ENCODE assay signal across 11 cellular contexts in the genomic region with DNA sequence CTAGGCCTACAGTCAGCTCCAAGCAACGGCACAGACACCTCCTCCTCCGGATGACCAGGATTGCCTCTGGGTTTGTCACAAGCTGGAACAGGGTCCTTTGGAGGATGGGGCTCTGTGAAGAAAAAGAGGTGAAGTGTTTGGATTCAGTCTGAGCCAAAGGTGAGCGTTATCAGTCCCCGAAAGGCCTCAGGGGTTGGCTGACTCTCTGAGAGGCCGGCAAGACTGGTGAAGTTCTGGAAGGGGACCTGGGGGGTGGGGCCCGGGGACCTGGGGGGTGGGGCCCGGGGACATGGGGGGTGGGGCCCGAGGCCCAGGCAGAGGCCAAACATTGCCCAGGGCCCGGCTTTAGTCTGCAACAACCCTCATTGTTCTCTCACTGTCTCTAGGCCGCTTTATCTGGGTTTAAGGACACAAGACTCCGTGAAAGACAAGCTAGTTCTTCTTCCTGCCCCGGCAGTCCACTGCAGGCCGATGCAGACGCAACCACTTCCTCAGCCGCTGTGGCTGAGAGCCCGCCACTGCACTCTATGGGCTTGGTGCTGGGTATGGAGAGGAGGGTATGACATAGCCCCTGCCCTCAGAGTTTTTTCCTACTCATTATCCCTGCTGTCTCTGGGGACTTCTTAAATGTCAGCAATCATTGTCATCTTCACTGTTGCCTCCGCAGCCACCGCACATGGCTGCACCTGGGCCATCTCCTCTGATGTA. TPM values are rescaled to one million over a fixed set of nuclear protein-coding genes. Genes with fewer than 3 reads are reported as not detected.
DNase-seq lines count a peak whose midpoint lies in the region; ATAC-seq, FAIRE-seq and TF ChIP-seq lines count a peak whose summit lies in the region.
"Had no signal": no experiment of that assay in that cellular context is flagged by ENCODE, and none has a peak within 500 bp of the region (broad histone marks: within the 10 kb centered on the region; RNA-seq: fewer than 3 reads in every experiment).

No MANE protein-coding gene starts in this region.

- no peaks in the 10 kb centered on the region for H3K9me3 ChIP-seq in CD4-positive, alpha-beta T cell (ENCODE audit: control insufficient read depth, low read length)
- H3K9me3 ChIP-seq in HepG2 (ENCODE audit: low read length): no peaks in the 10 kb centered on the region
- H3K9me3 ChIP-seq in colonic mucosa: no peaks in the 10 kb centered on the region
- H3K9me3 ChIP-seq: tibial nerve had no signal

- ATAC-seq in CD4-positive, alpha-beta T cell (ENCODE audit: poor library complexity): peak; percentile 65
- no peak; the same call in 2 of the 3 replicates for ATAC-seq in HepG2
- ATAC-seq in GM18517 (IDR thresholded peaks at IDR 0.05; ENCODE audit: unreplicated experiment): no peak

- no peak for TF ChIP-seq POLR2A in HepG2 (IDR thresholded peaks at IDR 0.05; ENCODE audit: insufficient read depth in 1 of 2, low read depth in 2 of 2, low read length in 2 of 2)

- intact Hi-C loops in CD4-positive, alpha-beta T cell (cut with DNase I, micrococcal nuclease): no loop called here
- intact Hi-C loops in HepG2 (cut with micrococcal nuclease; ENCODE audit: unreplicated experiment) (no loop called here), colonic mucosa (cut with DNase I) (no loop called here)

- H3K27me3 Mint-ChIP-seq in CD4-positive, alpha-beta T cell: no peaks in the 10 kb centered on the region

- peak overlapping the region; percentile 71 for H3K4me3 Mint-ChIP-seq in CD4-positive, alpha-beta T cell
- H3K4me3 Mint-ChIP-seq: activated T-helper 1 cell treated with anti-CD3 and anti-CD28 coated beads, Interleukin-12 subunit alpha, Interleukin-12 subunit beta, Interleukin-2, Interleukin-4 antibody, amounts not matched to agents 30 ng/mL and 10 ng/mL and 1 ng/mL, durations not matched to agents 14 hours and 24 hours and 36 hours had no signal

- BruUV-seq in HepG2 (replicated peaks; lab: Mats Ljungman, UMichigan): no TSS peak

- no peaks in the 10 kb centered on the region for H3K79me2 ChIP-seq in HepG2 (ENCODE audit: insufficient read depth, low read length)

- no peak for TF ChIP-seq RAD21 in HepG2 (CRISPR knock-in tag; IDR thresholded peaks at IDR 0.05)

- TF ChIP-seq EP300 in HepG2 (IDR thresholded peaks at IDR 0.05; ENCODE audit: low read depth in 2 of 2, low read length in 2 of 2) (no peak), HepG2 (CRISPR knock-in tag; IDR thresholded peaks at IDR 0.05; ENCODE audit: borderline replicate concordance) (no peak)

- H3K4me2 ChIP-seq in HepG2 (ENCODE audit: low read depth, low read length): peak overlapping the region; percentile 58; the same call in 1 of the 2 replicates

- H3K27ac ChIP-seq in CD4-positive, alpha-beta T cell (ENCODE audit: low read depth, low read length): no peak overlapping the region
- H3K27ac ChIP-seq in HepG2 (ENCODE audit: extremely low read length, insufficient read depth, low read length) (no peak overlapping the region), colonic mucosa (no peak overlapping the region)

- no peaks in the 10 kb centered on the region for H3K36me3 ChIP-seq in HepG2 (replicated peaks in 1 of 2; ENCODE audit: control insufficient read depth in 1 of 2, insufficient read depth in 2 of 2, low read length in 2 of 2)
- H3K36me3 ChIP-seq in colonic mucosa: no peaks in the 10 kb centered on the region
- H3K36me3 ChIP-seq: tibial nerve had no signal

- peaks cover 24% of the 10 kb centered on the region for H3K4me1 Mint-ChIP-seq in CD4-positive, alpha-beta T cell (ENCODE audit: low read depth)

- H3K9ac ChIP-seq in HepG2 (ENCODE audit: insufficient read depth, low read depth, low read length): no peak overlapping the region
- H3K9ac ChIP-seq in colonic mucosa (ENCODE audit: low read depth in 2 of 2, low read length in 2 of 2): no peak overlapping the region

- no peaks in the 10 kb centered on the region for H3K27me3 ChIP-seq in CD4-positive, alpha-beta T cell (ENCODE audit: control insufficient read depth, insufficient read depth, low read length)
- H3K27me3 ChIP-seq in HepG2 (ENCODE audit: control insufficient read depth in 1 of 2, insufficient read depth in 2 of 2, low read length in 2 of 2) (peaks cover 2 to 18% of the 10 kb centered on the region in 2 experiments; a peak in 2 of 5 replicates), colonic mucosa (no peaks in the 10 kb centered on the region)
- H3K27me3 ChIP-seq: tibial nerve had no signal

- H3K4me1 ChIP-seq in HepG2 (ENCODE audit: insufficient read depth, low read length) (peaks cover 40% of the 10 kb centered on the region), colonic mucosa (no peaks in the 10 kb centered on the region)
- H3K4me1 ChIP-seq: tibial nerve had no signal

- no peaks in the 10 kb centered on the region for H3K36me3 Mint-ChIP-seq in CD4-positive, alpha-beta T cell (ENCODE audit: low read depth)

- H2AFZ ChIP-seq in HepG2 (ENCODE audit: low read length): no peak overlapping the region

- in situ Hi-C loops in KBM-7 (cut with MboI; ENCODE audit: low pct_unique_long_range_greater_than_20kb, low sequenced_read_pairs): no loop called here
- in situ Hi-C loops in HepG2 (cut with HindIII; ENCODE audit: extremely low pct_ligation_motif_present, low pct_unique_long_range_greater_than_20kb): no loop called here

- H3K4me3 ChIP-seq in HepG2 (replicated peaks in 1 of 3; ENCODE audit: insufficient read depth in 1 of 3, low read depth in 2 of 3, low read length in 3 of 3) (peak overlapping the region in 1 of 3 experiments; percentile 23; a peak in 1 of 6 replicates), colonic mucosa (no peak overlapping the region)
- H3K4me3 ChIP-seq: lung, tibial nerve had no signal

- H4K20me1 ChIP-seq in HepG2 (ENCODE audit: insufficient read depth, low read length): no peaks in the 10 kb centered on the region

- WGBS in HepG2 (ENCODE audit: low lambda C conversion rate): 16% methylated on average over 15 of the region's 18 CpGs

- no peak for TF ChIP-seq CTCF in CD4-positive, alpha-beta T cell (IDR thresholded peaks at IDR 0.05)
- TF ChIP-seq CTCF in HepG2 (CRISPR knock-in tag; IDR thresholded peaks at IDR 0.05) (no peak), colonic mucosa (IDR thresholded peaks at IDR 0.05) (no peak)

- peak in 4 of 10 experiments; percentile 6 to 40 (median 23) for DNase-seq in CD4-positive, alpha-beta T cell
- DNase-seq in KBM-7: peak; percentile 74
- peak; percentile 71 for DNase-seq in UCSD-AML1 (lab: John Stamatoyannopoulos, UW; ENCODE audit: unreplicated experiment)
- no peak for DNase-seq in HepG2 (ENCODE audit: low spot score)
- no peak for DNase-seq in colonic mucosa
- DNase-seq in stimulated activated CD4-positive, alpha-beta T cell treated with anti-CD3 and anti-CD28 coated beads, Interleukin-12 subunit alpha, Interleukin-12 subunit beta, amount 100 ng/mL, for 4 hours: no peak
- DNase-seq in activated CD8-positive, alpha-beta memory T cell treated with anti-CD3 and anti-CD28 coated beads, Interleukin-2, amount 50 U/mL, for 48 hours: no peak

- FAIRE-seq in HepG2 (lab: Jason Lieb, UNC): no peak

- no peaks in the 10 kb centered on the region for H3K9me3 Mint-ChIP-seq in CD4-positive, alpha-beta T cell
- H3K9me3 Mint-ChIP-seq: activated T-helper 1 cell treated with anti-CD3 and anti-CD28 coated beads, Interleukin-12 subunit alpha, Interleukin-12 subunit beta, Interleukin-2, Interleukin-4 antibody, amounts not matched to agents 30 ng/mL and 10 ng/mL and 1 ng/mL, durations not matched to agents 14 hours and 24 hours and 36 hours had no signal

- CTCF ChIA-PET in CD4-positive, alpha-beta T cell (lab: Charles Lee): no interaction called here
- CTCF ChIA-PET in HepG2 (lab: Yijun Ruan, JAX; ENCODE audit: low intra/inter-chr PET ratio, low total read pairs): no interaction called here

- H3K27ac Mint-ChIP-seq in CD4-positive, alpha-beta T cell: no peak overlapping the region
- H3K27ac Mint-ChIP-seq: activated T-helper 1 cell treated with anti-CD3 and anti-CD28 coated beads, Interleukin-12 subunit alpha, Interleukin-12 subunit beta, Interleukin-2, Interleukin-4 antibody, amounts not matched to agents 30 ng/mL and 10 ng/mL and 1 ng/mL, durations not matched to agents 14 hours and 24 hours and 36 hours had no signal

- POLR2A ChIA-PET in CD4-positive, alpha-beta T cell (lab: Charles Lee): interaction anchor here (0.5 to 1.6 kb wide), 5 partner anchors 11 to 41 kb away, joined by 3 to 7 read pairs (median 3); partner anchors contain the start of gene PSAP
- POLR2A ChIA-PET in HepG2 (lab: Yijun Ruan, JAX): no interaction called here

TF ChIP-seq in HepG2, 621 proteins besides CTCF, POLR2A, EP300 and RAD21 (continues in another document):
- TF ChIP-seq KDM4B (CRISPR knock-in tag; IDR thresholded peaks at IDR 0.05): no peak
- TF ChIP-seq ZNF7 (CRISPR knock-in tag; IDR thresholded peaks at IDR 0.05): no peak
- no peak for TF ChIP-seq KLF9 (CRISPR knock-in tag; IDR thresholded peaks at IDR 0.05; ENCODE audit: low read depth)

RNA-seq across cellular contexts. Expression of gene PSAP, which starts 27.4 kb away (rescaled TPM):
- total RNA-seq in CD4-positive, alpha-beta T cell: 100 to 1,000 TPM; 191 to 206 TPM
- total RNA-seq in HepG2 (2016; rRNA removed; fragmentation: Illumina TruSeq; extraction: Trizol) (148 and 323 TPM in 2 replicates), colonic mucosa (100 to 1,000 TPM; 363 to 629 TPM)
- total RNA-seq in HepG2 (2016; cell fraction: cytosol; rRNA removed; fragmentation: Illumina TruSeq; extraction: Trizol; ENCODE audit: low read depth): 16.4 and 17.5 TPM in 2 replicates
- 130 and 339 TPM in 2 replicates for total RNA-seq in HepG2 (2016; cell fraction: insoluble cytoplasmic fraction; rRNA removed; fragmentation: Illumina TruSeq; extraction: Trizol)
- 41.6 and 42.4 TPM in 2 replicates for total RNA-seq in HepG2 (2016; cell fraction: membrane; rRNA removed; fragmentation: Illumina TruSeq; extraction: Trizol)
- total RNA-seq in HepG2 (2016; cell fraction: nucleus; rRNA removed; fragmentation: Illumina TruSeq; extraction: Trizol): 278 and 332 TPM in 2 replicates
- polyA plus RNA-seq in HepG2 (2011; rRNA removed): 643 and 779 TPM in 2 replicates
- polyA plus RNA-seq in HepG2 (2011; cell fraction: cytosol; rRNA removed): 776 and 886 TPM in 2 replicates
- 356 and 433 TPM in 2 replicates for polyA plus RNA-seq in HepG2 (2011; cell fraction: nucleus; rRNA removed)
- 412 and 503 TPM in 2 replicates for polyA plus RNA-seq in HepG2 (2012)
- 14.6 and 15.4 TPM in 2 replicates for polyA plus RNA-seq in HepG2 (2016; cell fraction: cytosol; fragmentation: Illumina TruSeq; extraction: Trizol; ENCODE audit: low read depth)
- polyA plus RNA-seq in HepG2 (2016; cell fraction: insoluble cytoplasmic fraction; fragmentation: Illumina TruSeq; extraction: Trizol; ENCODE audit: low read depth): 111 and 126 TPM in 2 replicates
- polyA plus RNA-seq in HepG2 (2016; cell fraction: membrane; fragmentation: Illumina TruSeq; extraction: Trizol; ENCODE audit: low read depth): 26.4 and 27.8 TPM in 2 replicates
- polyA plus RNA-seq in HepG2 (2016; cell fraction: nucleus; fragmentation: Illumina TruSeq; extraction: Trizol; ENCODE audit: insufficient read depth, low read depth): 383 and 387 TPM in 2 replicates
- polyA minus RNA-seq in HepG2 (2011; rRNA and poly(A)+ RNA removed; ENCODE audit: low replicate concordance): 387 and 527 TPM in 2 replicates
- 256 and 356 TPM in 2 replicates for polyA minus RNA-seq in HepG2 (2011; cell fraction: cytosol; rRNA and poly(A)+ RNA removed)
- 143 and 184 TPM in 2 replicates for polyA minus RNA-seq in HepG2 (2011; cell fraction: nucleus; rRNA and poly(A)+ RNA removed)

Comparison
In these comparisons a context has a peak if more than half of its experiments do, and no peak if none do; other contexts are left out.
1. DNase-seq: peak in KBM-7 (single experiment) and UCSD-AML1 (single experiment); none in HepG2 (single experiment), colonic mucosa (single experiment), stimulated activated CD4-positive, alpha-beta T cell treated with anti-CD3 and anti-CD28 coated beads, Interleukin-12 subunit alpha, Interleukin-12 subunit beta, amount 100 ng/mL, for 4 hours (single experiment) and activated CD8-positive, alpha-beta memory T cell treated with anti-CD3 and anti-CD28 coated beads, Interleukin-2, amount 50 U/mL, for 48 hours (single experiment).